Comparison of ENCODE assay signal across 20 cellular contexts in genomic region chr4:33802578-33802977, GRCh38.
"Had no signal": no experiment of that assay in that cellular context is flagged by ENCODE, and none has a peak within 500 bp of the region (broad histone marks: within the 10 kb centered on the region; RNA-seq: fewer than 3 reads in every experiment).

No MANE protein-coding gene starts in this region.

- H3K36me3 ChIP-seq: esophagus squamous epithelium, gastrocnemius medialis, neural progenitor cell, right lobe of liver, tibial artery had no signal

- H3K9ac ChIP-seq: neural progenitor cell had no signal

- H3K9me3 ChIP-seq: esophagus squamous epithelium, gastrocnemius medialis, right lobe of liver, tibial artery had no signal

- H3K4me1 ChIP-seq: esophagus squamous epithelium, gastrocnemius medialis, neural progenitor cell, right lobe of liver, tibial artery had no signal

- DNase-seq: activated CD4-positive, alpha-beta memory T cell treated with anti-CD3 and anti-CD28 coated beads for 36 hours; activated CD4-positive, alpha-beta T cell treated with anti-CD3 and anti-CD28 coated beads for 48 hours; activated effector memory CD4-positive, alpha-beta T cell treated with anti-CD3 and anti-CD28 coated beads, Interleukin-2, amount 50 U/mL, for 16 hours; activated naive CD4-positive, alpha-beta T cell treated with anti-CD3 and anti-CD28 coated beads, Interleukin-2, amount 10 ng/mL, durations not matched to agents 7 days and 5 days; activated T-cell treated with anti-CD3 and anti-CD28 coated beads for 4 hours; amygdala; esophagus squamous epithelium; gastrocnemius medialis; head of caudate nucleus; left ventricle myocardium superior; mammary epithelial cell; naive thymus-derived CD8-positive, alpha-beta T cell; posterior cingulate gyrus; right lobe of liver; stimulated activated CD4-positive, alpha-beta T cell treated with anti-CD3 and anti-CD28 coated beads, Interleukin-1b, Interleukin-23, amount 100 ng/mL, for 48 hours; substantia nigra; tibial artery had no signal

- H3K27me3 ChIP-seq: esophagus squamous epithelium, gastrocnemius medialis, neural progenitor cell, right lobe of liver, tibial artery had no signal

- H2AFZ ChIP-seq: neural progenitor cell had no signal

- H3K27ac ChIP-seq: coronary artery, esophagus squamous epithelium, gastrocnemius medialis, neural progenitor cell, right lobe of liver, skin epidermis, tibial artery had no signal

- ATAC-seq: gastrocnemius medialis; left ventricle myocardium superior; naive thymus-derived CD8-positive, alpha-beta T cell; right lobe of liver had no signal

- H3K4me2 ChIP-seq: neural progenitor cell had no signal

- H3K4me3 ChIP-seq: coronary artery, esophagus squamous epithelium, gastrocnemius medialis, neural progenitor cell, right lobe of liver, skin epidermis, tibial artery had no signal
